Comparison of ENCODE assay signal across 13 cellular contexts in genomic region chr7:87213801-87214200, GRCh38. TPM values are rescaled to one million over a fixed set of nuclear protein-coding genes. Genes with fewer than 3 reads are reported as not detected.
DNase-seq lines count a peak whose midpoint lies in the region; ATAC-seq lines count a peak whose summit lies in the region.
"Had no signal": no experiment of that assay in that cellular context is flagged by ENCODE, and none has a peak within 500 bp of the region (broad histone marks: within the 10 kb centered on the region; RNA-seq: fewer than 3 reads in every experiment).

No MANE protein-coding gene starts in this region.

- H3K27me3 Mint-ChIP-seq in T-helper 2 cell treated with Interferon-gamma antibody and Interleukin-4, amounts not matched to agents 5 μg/mL and 100 μg/mL, for 36 hours (ENCODE audit: low read depth), result no peaks in the 10 kb centered on the region
- H3K27me3 Mint-ChIP-seq in activated naive CD8-positive, alpha-beta T cell treated with anti-CD3 and anti-CD28 coated beads, Interleukin-2, amount 10 ng/mL, durations not matched to agents 7 days and 5 days, result no peaks in the 10 kb centered on the region
- H3K27me3 Mint-ChIP-seq in natural killer cell treated with Interleukin-12 subunit alpha and Interleukin-12 subunit beta and Interleukin-15 and Interleukin-18, amount 100 ng/mL, for 72 hours, result no peaks in the 10 kb centered on the region

- H3K9me3 ChIP-seq in HUES64 (ENCODE audit: insufficient read depth, low read depth, low read length), result no peaks in the 10 kb centered on the region

- WGBS in HUES64, result 63% methylated on average over 2 of the region's 2 CpGs

- peaks cover 4% of the 10 kb centered on the region for H3K9me3 Mint-ChIP-seq in T-helper 2 cell treated with Interferon-gamma antibody and Interleukin-4, amounts not matched to agents 5 μg/mL and 100 μg/mL, for 36 hours
- peaks cover 5% of the 10 kb centered on the region for H3K9me3 Mint-ChIP-seq in activated naive CD8-positive, alpha-beta T cell treated with anti-CD3 and anti-CD28 coated beads, Interleukin-2, amount 10 ng/mL, durations not matched to agents 7 days and 5 days
- peaks cover 4% of the 10 kb centered on the region for H3K9me3 Mint-ChIP-seq in natural killer cell treated with Interleukin-12 subunit alpha and Interleukin-12 subunit beta and Interleukin-15 and Interleukin-18, amount 100 ng/mL, for 72 hours

- peaks cover 44% of the 10 kb centered on the region for H3K36me3 Mint-ChIP-seq in T-helper 2 cell treated with Interferon-gamma antibody and Interleukin-4, amounts not matched to agents 5 μg/mL and 100 μg/mL, for 36 hours (ENCODE audit: low read depth)
- H3K36me3 Mint-ChIP-seq in activated naive CD8-positive, alpha-beta T cell treated with anti-CD3 and anti-CD28 coated beads, Interleukin-2, amount 10 ng/mL, durations not matched to agents 7 days and 5 days, result peaks cover 31% of the 10 kb centered on the region
- H3K36me3 Mint-ChIP-seq in natural killer cell treated with Interleukin-12 subunit alpha and Interleukin-12 subunit beta and Interleukin-15 and Interleukin-18, amount 100 ng/mL, for 72 hours, result peaks cover 6% of the 10 kb centered on the region

- no peaks in the 10 kb centered on the region for H3K27me3 ChIP-seq in HUES64 (ENCODE audit: insufficient read depth, low read length)

- 0 out of 2 replicates have a peak overlapping the region, but pooled peaks have one; percentile 25 for H3K27ac ChIP-seq in HUES64 (ENCODE audit: low read depth, low read length)
- H3K27ac ChIP-seq: SK-N-MC had no signal

- no peak for DNase-seq in T-helper 2 cell treated with Interferon-gamma antibody and Interleukin-4, amounts not matched to agents 5 μg/mL and 100 μg/mL, for 36 hours (ENCODE audit: low spot score)
- DNase-seq in T-helper 2 cell (no peak), left colon (no peak)
- no peak for DNase-seq in activated naive CD8-positive, alpha-beta T cell treated with anti-CD3 and anti-CD28 coated beads, Interleukin-2, amount 10 ng/mL, durations not matched to agents 7 days and 5 days
- no peak for DNase-seq in natural killer cell treated with Interleukin-12 subunit alpha and Interleukin-12 subunit beta and Interleukin-15 and Interleukin-18, amount 100 ng/mL, for 72 hours (ENCODE audit: low spot score)
- DNase-seq in stimulated activated CD4-positive, alpha-beta T cell treated with anti-CD3 and anti-CD28 coated beads, Interleukin-4, amount 100 ng/mL, for 24 hours, result no peak
- DNase-seq: 8988T; activated CD4-positive, alpha-beta T cell treated with anti-CD3 and anti-CD28 coated beads for 1 hour; NCI-H2171 treated with DMSO at 0.1 percent for 48 hours; NK-92 treated with Interleukin-12 subunit alpha and Interleukin-12 subunit beta, amount 100 ng/mL, for 24 hours had no signal

- H3K9ac ChIP-seq in HUES64 (ENCODE audit: low read depth, low read length), result no peak overlapping the region; the same call in 1 of the 2 replicates

- peaks cover 74% of the 10 kb centered on the region for H3K4me1 Mint-ChIP-seq in T-helper 2 cell treated with Interferon-gamma antibody and Interleukin-4, amounts not matched to agents 5 μg/mL and 100 μg/mL, for 36 hours (ENCODE audit: low read depth)
- peaks cover 65% of the 10 kb centered on the region for H3K4me1 Mint-ChIP-seq in activated naive CD8-positive, alpha-beta T cell treated with anti-CD3 and anti-CD28 coated beads, Interleukin-2, amount 10 ng/mL, durations not matched to agents 7 days and 5 days
- H3K4me1 Mint-ChIP-seq in natural killer cell treated with Interleukin-12 subunit alpha and Interleukin-12 subunit beta and Interleukin-15 and Interleukin-18, amount 100 ng/mL, for 72 hours (ENCODE audit: low read depth in 2 of 2), result peaks cover 64 to 70% of the 10 kb centered on the region in 2 donors

- no peak overlapping the region for H3K4me3 ChIP-seq in HUES64 (ENCODE audit: low read length)
- H3K4me3 ChIP-seq: SK-N-MC had no signal

- peak overlapping the region; percentile 82 for H3K4me3 Mint-ChIP-seq in T-helper 2 cell treated with Interferon-gamma antibody and Interleukin-4, amounts not matched to agents 5 μg/mL and 100 μg/mL, for 36 hours
- H3K4me3 Mint-ChIP-seq in activated naive CD8-positive, alpha-beta T cell treated with anti-CD3 and anti-CD28 coated beads, Interleukin-2, amount 10 ng/mL, durations not matched to agents 7 days and 5 days, result peak overlapping the region; percentile 59
- H3K4me3 Mint-ChIP-seq in natural killer cell treated with Interleukin-12 subunit alpha and Interleukin-12 subunit beta and Interleukin-15 and Interleukin-18, amount 100 ng/mL, for 72 hours, result peak overlapping the region; percentile 45

- intact Hi-C loops in left colon (cut with DNase I, micrococcal nuclease), result no loop called here

- peaks cover 21% of the 10 kb centered on the region for H3K36me3 ChIP-seq in HUES64 (ENCODE audit: insufficient read depth, low read length)

- POLR2A ChIA-PET in activated naive CD8-positive, alpha-beta T cell treated with anti-CD3 and anti-CD28 coated beads, Interleukin-2, amount 10 ng/mL, durations not matched to agents 7 days and 5 days (lab: Charles Lee), result interaction anchor here (0.9 to 4.8 kb wide), 3 partner anchors 7 to 60 kb away, joined by 3 to 50 read pairs (median 21); partner anchors contain the start of genes DMTF1 and TMEM243

- peaks cover 12% of the 10 kb centered on the region; the same call in 1 of the 2 replicates for H3K4me1 ChIP-seq in HUES64 (ENCODE audit: insufficient read depth, low read length)

- no peak for ATAC-seq in activated naive CD8-positive, alpha-beta T cell treated with anti-CD3 and anti-CD28 coated beads, Interleukin-2, amount 10 ng/mL, durations not matched to agents 7 days and 5 days (ENCODE audit: low read depth)
- ATAC-seq in natural killer cell treated with Interleukin-12 subunit alpha and Interleukin-12 subunit beta and Interleukin-15 and Interleukin-18, amount 100 ng/mL, for 72 hours, result no peak
- ATAC-seq in esophagus mucosa, result no peak
- no peak for ATAC-seq in left colon

- peak overlapping the region; percentile 95 for H3K27ac Mint-ChIP-seq in T-helper 2 cell treated with Interferon-gamma antibody and Interleukin-4, amounts not matched to agents 5 μg/mL and 100 μg/mL, for 36 hours
- peak overlapping the region; percentile 97 for H3K27ac Mint-ChIP-seq in activated naive CD8-positive, alpha-beta T cell treated with anti-CD3 and anti-CD28 coated beads, Interleukin-2, amount 10 ng/mL, durations not matched to agents 7 days and 5 days
- peak overlapping the region; percentile 58 to 87 for H3K27ac Mint-ChIP-seq in natural killer cell treated with Interleukin-12 subunit alpha and Interleukin-12 subunit beta and Interleukin-15 and Interleukin-18, amount 100 ng/mL, for 72 hours

RNA-seq across cellular contexts. Expression of gene TMEM243, which starts 5.7 kb away (rescaled TPM):
- polyA plus RNA-seq in HUES64 (2013, experiment 1 of 2), result 17.7 TPM
- polyA plus RNA-seq in HUES64 (2013, experiment 2 of 2), result 21.9 TPM
- 10 to 100 TPM; 56.1 to 59.5 TPM for total RNA-seq in activated naive CD8-positive, alpha-beta T cell treated with anti-CD3 and anti-CD28 coated beads, Interleukin-2, amount 10 ng/mL, durations not matched to agents 7 days and 5 days
- total RNA-seq in natural killer cell treated with Interleukin-12 subunit alpha and Interleukin-12 subunit beta and Interleukin-15 and Interleukin-18, amount 100 ng/mL, for 72 hours, result 10 to 100 TPM; 45.8 to 58.3 TPM
- total RNA-seq in esophagus mucosa (8.1 TPM), left colon (10 to 100 TPM; 14.9 to 17.2 TPM)
